ENCODE assay signal across 17 cellular contexts in genomic region chr12:65638324-65638723, GRCh38.
"Had no signal": no experiment of that assay in that cellular context is flagged by ENCODE, and none has a peak within 500 bp of the region (broad histone marks: within the 10 kb centered on the region; RNA-seq: fewer than 3 reads in every experiment).

No MANE protein-coding gene starts in this region.

- H3K4me3 Mint-ChIP-seq: activated CD8-positive, alpha-beta memory T cell treated with anti-CD3 and anti-CD28 coated beads, Interleukin-2, amount 10 ng/mL, durations not matched to agents 7 days and 5 days; activated T-cell treated with anti-CD3 and anti-CD28 coated beads, Interleukin-2, amount 50 U/mL, for 4 hours; natural killer cell treated with Interleukin-12 subunit alpha and Interleukin-12 subunit beta and Interleukin-15 and Interleukin-18, amount 100 ng/mL, for 72 hours; T-helper 1 cell treated with Interleukin-12 subunit alpha and Interleukin-12 subunit beta and Interleukin-4 antibody, amounts not matched to agents 30 μg/mL and 1 μg/mL, for 36 hours had no signal

- H3K27ac Mint-ChIP-seq: activated CD8-positive, alpha-beta memory T cell treated with anti-CD3 and anti-CD28 coated beads, Interleukin-2, amount 10 ng/mL, durations not matched to agents 7 days and 5 days; activated naive CD4-positive, alpha-beta T cell treated with anti-CD3 and anti-CD28 coated beads, Interleukin-2, amount 50 U/mL, for 72 hours; natural killer cell treated with Interleukin-12 subunit alpha and Interleukin-12 subunit beta and Interleukin-15 and Interleukin-18, amount 100 ng/mL, for 72 hours; T-helper 1 cell treated with Interleukin-12 subunit alpha and Interleukin-12 subunit beta and Interleukin-4 antibody, amounts not matched to agents 30 μg/mL and 1 μg/mL, for 36 hours had no signal

- H3K27ac ChIP-seq: esophagus squamous epithelium, psoas muscle, upper lobe of left lung had no signal

- H3K36me3 Mint-ChIP-seq: activated CD8-positive, alpha-beta memory T cell treated with anti-CD3 and anti-CD28 coated beads, Interleukin-2, amount 10 ng/mL, durations not matched to agents 7 days and 5 days; activated naive CD4-positive, alpha-beta T cell treated with anti-CD3 and anti-CD28 coated beads, Interleukin-2, amount 50 U/mL, for 72 hours; natural killer cell treated with Interleukin-12 subunit alpha and Interleukin-12 subunit beta and Interleukin-15 and Interleukin-18, amount 100 ng/mL, for 72 hours had no signal

- H3K36me3 ChIP-seq: esophagus squamous epithelium, upper lobe of left lung had no signal

- DNase-seq: activated CD8-positive, alpha-beta memory T cell treated with anti-CD3 and anti-CD28 coated beads, Interleukin-2, amount 10 ng/mL, durations not matched to agents 7 days and 5 days; activated effector memory CD4-positive, alpha-beta T cell treated with anti-CD3 and anti-CD28 coated beads, Interleukin-2, amount 50 U/mL, for 16 hours; activated T-cell treated with anti-CD3 and anti-CD28 coated beads, Interleukin-2, amount 50 U/mL, for 4 hours; amniotic stem cell; cerebellar nuclear complex; esophagus squamous epithelium; head of caudate nucleus; mucosa of descending colon; occipital lobe; psoas muscle; stimulated activated CD4-positive, alpha-beta T cell treated with anti-CD3 and anti-CD28 coated beads, Interleukin-2, amount 100 ng/mL, for 48 hours; stimulated activated naive CD4-positive, alpha-beta T cell treated with Interleukin-2 at 50 U/mL for 16 hours; upper lobe of left lung had no signal

- H3K27me3 ChIP-seq: upper lobe of left lung had no signal

- H3K9me3 ChIP-seq: esophagus squamous epithelium, mucosa of descending colon, psoas muscle, upper lobe of left lung had no signal

- H3K9me3 Mint-ChIP-seq: activated T-cell treated with anti-CD3 and anti-CD28 coated beads, Interleukin-2, amount 50 U/mL, for 4 hours had no signal

- H3K4me1 Mint-ChIP-seq: activated CD8-positive, alpha-beta memory T cell treated with anti-CD3 and anti-CD28 coated beads, Interleukin-2, amount 10 ng/mL, durations not matched to agents 7 days and 5 days had no signal

- H3K4me3 ChIP-seq: esophagus squamous epithelium, mucosa of descending colon, psoas muscle, upper lobe of left lung had no signal

- H3K27me3 Mint-ChIP-seq: activated CD8-positive, alpha-beta memory T cell treated with anti-CD3 and anti-CD28 coated beads, Interleukin-2, amount 10 ng/mL, durations not matched to agents 7 days and 5 days had no signal

- H3K4me1 ChIP-seq: psoas muscle, upper lobe of left lung had no signal

- ATAC-seq: activated CD8-positive, alpha-beta memory T cell treated with anti-CD3 and anti-CD28 coated beads, Interleukin-2, amount 10 ng/mL, durations not matched to agents 7 days and 5 days; activated naive CD4-positive, alpha-beta T cell treated with anti-CD3 and anti-CD28 coated beads, Interleukin-2, amount 50 U/mL, for 72 hours; activated T-cell treated with anti-CD3 and anti-CD28 coated beads, Interleukin-2, amount 50 U/mL, for 4 hours; mucosa of descending colon; natural killer cell treated with Interleukin-12 subunit alpha and Interleukin-12 subunit beta and Interleukin-15 and Interleukin-18, amount 100 ng/mL, for 72 hours; psoas muscle; sciatic nerve had no signal
